ENCODE assay signal across 1 cellular context in the genomic region with DNA sequence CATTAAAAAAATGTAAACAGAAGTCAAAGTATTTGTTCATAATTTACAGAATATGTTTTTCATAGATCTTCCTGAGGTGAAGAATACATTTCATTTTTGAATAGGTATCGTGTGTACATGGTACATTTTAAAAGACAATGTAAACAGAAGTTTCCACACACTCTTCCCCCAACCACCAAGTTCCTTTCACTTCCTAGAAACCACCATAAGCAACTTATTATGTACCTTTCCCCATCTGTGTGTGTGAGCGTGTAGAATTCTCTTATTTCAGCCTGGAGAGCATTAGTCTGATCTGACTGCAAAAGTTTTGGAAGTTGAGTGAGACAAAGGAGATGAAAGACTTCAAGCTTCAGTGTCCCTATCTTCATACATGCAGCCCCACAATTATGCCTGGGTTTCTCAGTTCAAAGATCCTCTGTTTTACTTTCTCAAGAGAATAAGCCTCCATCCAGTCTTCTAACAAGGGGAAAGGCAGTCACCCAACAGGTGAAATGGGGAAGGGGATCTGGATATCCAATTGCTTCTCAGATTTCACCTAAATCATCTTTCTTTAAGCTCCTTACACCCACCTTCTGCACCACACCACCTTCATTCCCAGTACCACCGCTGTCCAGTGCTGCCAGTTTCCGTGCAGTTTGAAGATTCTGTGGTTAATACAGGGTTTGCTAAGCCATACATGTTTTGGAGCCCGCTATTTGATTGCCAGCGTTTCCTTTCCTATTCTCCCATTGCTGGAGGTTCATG.
TF ChIP-seq lines count a peak whose summit lies in the region.

No MANE protein-coding gene starts in this region.

TF ChIP-seq in endothelial cell of umbilical vein, 7 proteins besides CTCF, POLR2A, EP300 and RAD21:
- TF ChIP-seq POLR2AphosphoS5 (IDR thresholded peaks at IDR 0.05; ENCODE audit: insufficient read depth, low read depth, low read length) (no peak), FOS (IDR thresholded peaks at IDR 0.05; ENCODE audit: borderline replicate concordance, insufficient read depth, low read length) (no peak), MYC (IDR thresholded peaks at IDR 0.05; ENCODE audit: low read depth, low read length) (no peak), EZH2 (IDR thresholded peaks at IDR 0.05; ENCODE audit: borderline replicate concordance, low read depth, low read length, severe bottlenecking) (no peak), GATA2 (IDR thresholded peaks at IDR 0.05; ENCODE audit: insufficient read depth, insufficient read length, low read depth, low read length) (no peak), JUN (IDR thresholded peaks at IDR 0.05; ENCODE audit: borderline replicate concordance, insufficient read depth, insufficient read length, low read depth) (no peak)
- TF ChIP-seq, protein P1, sequence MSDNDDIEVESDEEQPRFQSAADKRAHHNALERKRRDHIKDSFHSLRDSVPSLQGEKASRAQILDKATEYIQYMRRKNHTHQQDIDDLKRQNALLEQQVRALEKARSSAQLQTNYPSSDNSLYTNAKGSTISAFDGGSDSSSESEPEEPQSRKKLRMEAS (IDR thresholded peaks at IDR 0.05; ENCODE audit: insufficient read depth, insufficient read length) = no peak
TF ChIP-seq in endothelial cell of umbilical vein: peak in this region for 0.
